Comparison of ENCODE assay signal across 8 cellular contexts in the genomic region with DNA sequence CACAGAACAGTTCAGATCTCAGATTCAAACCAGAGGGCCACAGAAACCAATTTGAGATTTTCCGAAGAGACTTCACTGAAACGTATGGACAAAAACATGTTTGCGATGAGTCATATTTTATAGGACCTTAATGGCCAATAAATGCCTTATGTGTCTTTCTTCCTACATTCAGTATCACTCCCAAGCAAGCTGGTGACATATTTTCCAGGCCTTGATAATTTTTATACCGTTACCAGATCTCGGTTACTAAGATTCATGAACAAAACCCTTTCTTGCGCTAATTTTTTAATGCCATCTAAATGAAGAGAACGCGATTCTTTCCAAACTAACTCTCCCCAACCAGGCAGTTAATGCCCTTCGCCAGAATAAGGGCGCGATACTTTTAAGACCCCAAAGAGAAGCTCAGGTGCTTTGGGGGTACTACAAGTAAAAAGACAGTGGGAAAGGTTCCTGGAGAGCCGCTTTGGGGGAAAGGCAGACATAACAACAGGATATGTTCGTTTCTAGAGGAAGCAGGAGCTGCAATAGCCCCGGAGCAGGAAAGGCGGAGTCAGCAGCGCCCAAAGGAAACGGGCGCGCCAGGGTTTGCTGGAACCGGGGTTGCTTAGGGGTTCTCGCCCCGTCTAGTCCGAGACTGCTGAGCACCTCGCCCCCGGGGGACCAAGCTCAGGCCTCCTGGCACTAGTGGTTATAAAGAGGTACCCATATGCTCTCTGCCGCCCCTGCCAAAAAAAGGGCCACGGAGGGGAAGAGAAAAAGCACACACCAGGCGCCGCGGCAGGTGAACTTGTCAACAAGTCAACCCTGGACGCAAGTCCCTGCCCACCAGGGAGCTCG. TPM values are rescaled to one million over a fixed set of nuclear protein-coding genes. Genes with fewer than 3 reads are reported as not detected.
DNase-seq lines count a peak whose midpoint lies in the region; ATAC-seq, FAIRE-seq and TF ChIP-seq lines count a peak whose summit lies in the region.

No MANE protein-coding gene starts in this region.

- FAIRE-seq in A549 (lab: Jason Lieb, UNC) (no peak), bronchial epithelial cell (lab: Jason Lieb, UNC) (no peak)

- ATAC-seq in A549 (peak; percentile 69 to 75), HG03460 (IDR thresholded peaks at IDR 0.05; ENCODE audit: unreplicated experiment) (peak; percentile 15)

- no peak overlapping the region for H3K9ac ChIP-seq in skeletal muscle satellite cell (ENCODE audit: low read depth, low read length)

- H3K36me3 ChIP-seq in Peyer's patch (no peaks in the 10 kb centered on the region), bronchial epithelial cell (ENCODE audit: control insufficient read depth, insufficient read depth, low read length) (no peaks in the 10 kb centered on the region), skeletal muscle satellite cell (ENCODE audit: insufficient read depth, low read length) (no peaks in the 10 kb centered on the region)

- TF ChIP-seq RAD21 in A549 (conservative IDR thresholded peaks at IDR 0.05 in 1 of 2, IDR thresholded peaks at IDR 0.05 in 1 of 2), result no peak

- POLR2A ChIA-PET in A549 (lab: Yijun Ruan, JAX), result no interaction called here

- no peaks in the 10 kb centered on the region; the same call in 2 of the 3 replicates for H3K9me3 ChIP-seq in A549
- H3K9me3 ChIP-seq in Peyer's patch, result no peaks in the 10 kb centered on the region
- no peaks in the 10 kb centered on the region for H3K9me3 ChIP-seq in skeletal muscle satellite cell (replicated peaks; ENCODE audit: low read length)

- H3K4me1 ChIP-seq in A549 (no peaks in the 10 kb centered on the region), Peyer's patch (peaks cover 0 to 15% (median 2%) of the 10 kb centered on the region in 4 donors), skeletal muscle satellite cell (ENCODE audit: control insufficient read depth, insufficient read depth, low read length) (peaks cover 3% of the 10 kb centered on the region)

- TF ChIP-seq EP300 in A549 (IDR thresholded peaks at IDR 0.05), result no peak

- 11% methylated on average over 27 of the region's 32 CpGs for WGBS in A549 (ENCODE audit: missing lambda C conversion rate)

- DNase-seq in A549 (ENCODE audit: low read depth in 1 of 2, low spot score in 1 of 2) (peak; percentile 24 to 27), Peyer's patch (peak in 2 of 3 donors; percentile 57 to 76), bronchial epithelial cell (ENCODE audit: low read depth) (peak; percentile 46), inferior parietal cortex (ENCODE audit: extremely low spot score) (peak; percentile 32), GM19240 (ENCODE audit: insufficient read length, low spot score) (no peak)

- peak overlapping the region; percentile 56 for H3K4me3 ChIP-seq in A549
- peak overlapping the region; percentile 55 for H3K4me3 ChIP-seq in GM12875 (ENCODE audit: low read depth, low read length)
- H3K4me3 ChIP-seq in Peyer's patch, result peak overlapping the region; percentile 46 to 99 (median 59)
- H3K4me3 ChIP-seq in bronchial epithelial cell (ENCODE audit: low read depth, low read length), result peak overlapping the region; percentile 80
- peak overlapping the region; percentile 69 for H3K4me3 ChIP-seq in skeletal muscle satellite cell (ENCODE audit: low read length)

- no peaks in the 10 kb centered on the region for H3K27me3 ChIP-seq in Peyer's patch
- H3K27me3 ChIP-seq in bronchial epithelial cell (ENCODE audit: control insufficient read depth, insufficient read depth, low read length), result no peaks in the 10 kb centered on the region
- H3K27me3 ChIP-seq in skeletal muscle satellite cell (ENCODE audit: control insufficient read depth, insufficient read depth, low read length), result peaks cover 42% of the 10 kb centered on the region

- TF ChIP-seq POLR2A in A549 (IDR thresholded peaks at IDR 0.05; ENCODE audit: low read length) (no peak), Peyer's patch (IDR thresholded peaks at IDR 0.05) (peak in 1 of 2 donors; percentile 12)

- H3K4me2 ChIP-seq in A549 (peak overlapping the region; percentile 82), skeletal muscle satellite cell (ENCODE audit: low read length) (peak overlapping the region; percentile 80)

- TF ChIP-seq CTCF in A549 (IDR thresholded peaks at IDR 0.05), result no peak
- no peak for TF ChIP-seq CTCF in GM12875 (IDR thresholded peaks at IDR 0.05; ENCODE audit: borderline replicate concordance, insufficient read depth, low read depth, low read length)
- no peak for TF ChIP-seq CTCF in Peyer's patch (IDR thresholded peaks at IDR 0.05)
- no peak for TF ChIP-seq CTCF in bronchial epithelial cell (IDR thresholded peaks at IDR 0.05; ENCODE audit: insufficient read depth, low read length, severe bottlenecking)

- peak overlapping the region; percentile 55 to 83; a peak in 5 of 6 replicates for H3K27ac ChIP-seq in A549
- H3K27ac ChIP-seq in Peyer's patch, result peak overlapping the region in 3 of 4 donors; percentile 75 to 88 (median 87)

- CTCF ChIA-PET in A549 (lab: Yijun Ruan, JAX), result interaction anchor here (0.8 to 1.8 kb wide), 2 partner anchors 16 to 35 kb away, joined by 3 to 5 read pairs; no protein-coding TSS in a partner anchor

TF ChIP-seq in A549, 52 proteins besides CTCF, POLR2A, EP300 and RAD21:
- TF ChIP-seq EHMT2 (IDR thresholded peaks at IDR 0.05; ENCODE audit: low read depth) (no peak), FOSL2 (IDR thresholded peaks at IDR 0.05) (no peak), FOSL2 (CRISPR knock-in tag; IDR thresholded peaks at IDR 0.05) (peak; percentile 51; the same call in 1 of the 2 replicates), MAFK (IDR thresholded peaks at IDR 0.05; ENCODE audit: partially characterized antibody) (no peak), KDM5A (IDR thresholded peaks at IDR 0.05) (no peak), GATA3 (IDR thresholded peaks at IDR 0.05; ENCODE audit: borderline replicate concordance) (no peak), HEYL (CRISPR knock-in tag; IDR thresholded peaks at IDR 0.05) (no peak), MAZ (IDR thresholded peaks at IDR 0.05; ENCODE audit: borderline replicate concordance, low read depth, low read length) (no peak)
- TF ChIP-seq, protein P1, sequence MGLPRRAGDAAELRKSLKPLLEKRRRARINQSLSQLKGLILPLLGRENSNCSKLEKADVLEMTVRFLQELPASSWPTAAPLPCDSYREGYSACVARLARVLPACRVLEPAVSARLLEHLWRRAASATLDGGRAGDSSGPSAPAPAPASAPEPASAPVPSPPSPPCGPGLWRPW (IDR thresholded peaks at IDR 0.05), result no peak
TF ChIP-seq in A549: peak in this region for 1.

RNA-seq across cellular contexts. Expression of gene ICA1, which starts 0.9 kb away (rescaled TPM):
- polyA plus RNA-seq in A549 (2011; rRNA removed), result 1.6 and 2.0 TPM in 2 replicates
- 0.15 and 0.18 TPM in 2 replicates for polyA plus RNA-seq in A549 (2012; cell fraction: cytosol; rRNA removed)
- polyA plus RNA-seq in A549 (2012; cell fraction: nucleus; rRNA removed), result 0.12 TPM in 2 replicates
- polyA plus RNA-seq in A549 (2017; fragmentation: RNase III; extraction: RNeasy Plus Mini Kit Qiagen cat#74134 plus additional on column Dnase treatment), result 0.66 to 0.84 TPM (median 0.72 TPM) in 3 replicates
- polyA minus RNA-seq in A549 (2011; rRNA and poly(A)+ RNA removed), result 0.95 and 1.1 TPM in 2 replicates
- total RNA-seq in Peyer's patch, result 10 to 100 TPM; 37.0 to 79.9 (median 52.4) TPM
- total RNA-seq in bronchial epithelial cell, result 10.5 and 14.8 TPM in 2 replicates
- 0.44 and 0.51 TPM in 2 replicates for total RNA-seq in skeletal muscle satellite cell (2012; rRNA removed)
